In genomic region chr2:241035818-241036396, GRCh38 we compare ENCODE assay signal across 9 cellular contexts. TPM values are rescaled to one million over a fixed set of nuclear protein-coding genes. Genes with fewer than 3 reads are reported as not detected.
DNase-seq lines count a peak whose midpoint lies in the region; ATAC-seq and TF ChIP-seq lines count a peak whose summit lies in the region.
"Had no signal": no experiment of that assay in that cellular context is flagged by ENCODE, and none has a peak within 500 bp of the region (broad histone marks: within the 10 kb centered on the region; RNA-seq: fewer than 3 reads in every experiment).

No MANE protein-coding gene starts in this region.

- H3K4me3 ChIP-seq in suprapubic skin = peak overlapping the region; percentile 47

- peak; percentile 24 for DNase-seq in stimulated activated CD4-positive, alpha-beta T cell treated with anti-CD3 and anti-CD28 coated beads, Interleukin-4, amount 100 ng/mL, for 1 hour
- no peak for DNase-seq in stimulated activated CD4-positive, alpha-beta T cell treated with anti-CD3 and anti-CD28 coated beads, Interleukin-2, amount 100 ng/mL, for 24 hours
- no peak for DNase-seq in activated B cell treated with CpG ODN at 0.5 μM for 24 hours
- DNase-seq in head of caudate nucleus = peak in 30 of 42 donors; percentile 9 to 66 (median 38)
- peak in 1 of 2 donors; percentile 58 for DNase-seq in suprapubic skin (ENCODE audit: low spot score in 2 of 2)
- DNase-seq in dedifferentiated amniotic fluid mesenchymal stem cell (ENCODE audit: extremely low spot score) = no peak
- no peak for DNase-seq in NCI-H226

- TF ChIP-seq POLR2A in suprapubic skin (IDR thresholded peaks at IDR 0.05) = no peak

- CTCF ChIA-PET in activated B cell treated with CpG ODN at 0.5 μM for 24 hours (lab: Charles Lee) = no interaction called here

- no peaks in the 10 kb centered on the region for H3K27me3 Mint-ChIP-seq in activated B cell treated with CpG ODN at 0.5 μM for 24 hours

- peaks cover 7% of the 10 kb centered on the region for H3K36me3 Mint-ChIP-seq in activated B cell treated with CpG ODN at 0.5 μM for 24 hours (ENCODE audit: low read depth)

- H3K4me1 Mint-ChIP-seq in activated B cell treated with CpG ODN at 0.5 μM for 24 hours = peaks cover 52% of the 10 kb centered on the region

- TF ChIP-seq CTCF in activated B cell treated with CpG ODN at 0.5 μM for 24 hours (IDR thresholded peaks at IDR 0.05) (no peak), suprapubic skin (IDR thresholded peaks at IDR 0.05) (no peak)

- H3K27me3 ChIP-seq in suprapubic skin = no peaks in the 10 kb centered on the region

- peak overlapping the region; percentile 76 for H3K27ac Mint-ChIP-seq in activated B cell treated with CpG ODN at 0.5 μM for 24 hours

- H3K9me3 ChIP-seq in suprapubic skin = no peaks in the 10 kb centered on the region

- POLR2A ChIA-PET in activated B cell treated with CpG ODN at 0.5 μM for 24 hours (lab: Charles Lee) = interaction anchor here (0.7 to 1.0 kb wide), 2 partner anchors 66 to 112 kb away, joined by 3 to 5 read pairs; partner anchors contain the start of gene MTERF4

- H3K9me3 Mint-ChIP-seq in activated B cell treated with CpG ODN at 0.5 μM for 24 hours = no peaks in the 10 kb centered on the region

- peaks cover 31% of the 10 kb centered on the region for H3K36me3 ChIP-seq in suprapubic skin

- 20% methylated on average over 28 of the region's 39 CpGs for WGBS in suprapubic skin

- intact Hi-C loops in activated B cell treated with CpG ODN at 0.5 μM for 24 hours (cut with micrococcal nuclease) (loop anchor here (5.0 kb wide), 2 partner anchors 321 to 846 kb away; partner anchors contain the start of gene FARP2), head of caudate nucleus (cut with DNase I) (no loop called here)

- peaks cover 18% of the 10 kb centered on the region for H3K4me1 ChIP-seq in suprapubic skin

- ATAC-seq in activated B cell treated with CpG ODN at 0.5 μM for 24 hours (ENCODE audit: low read depth) (peak; percentile 32), HG03097 (IDR thresholded peaks at IDR 0.05; ENCODE audit: low FRiP score, unreplicated experiment) (no peak)

- no peak for TF ChIP-seq EP300 in suprapubic skin (IDR thresholded peaks at IDR 0.05)

- no peak overlapping the region for H3K27ac ChIP-seq in suprapubic skin
- H3K27ac ChIP-seq: VCaP had no signal

- peak overlapping the region; percentile 84 for H3K4me3 Mint-ChIP-seq in activated B cell treated with CpG ODN at 0.5 μM for 24 hours

RNA-seq across cellular contexts. Expression of gene SNED1, which starts 37.5 kb away (rescaled TPM):
- total RNA-seq in activated B cell treated with CpG ODN at 0.5 μM for 24 hours = 44.7 and 59.8 TPM in 2 replicates
- 10 to 100 TPM in 3 of 4 donors, 1 to 10 TPM in 1; 5.6 to 31.9 (median 13.2) TPM for total RNA-seq in suprapubic skin

Comparison
In these comparisons a context has a peak if more than half of its experiments do, and no peak if none do; other contexts are left out.
1. DNase-seq: peak in stimulated activated CD4-positive, alpha-beta T cell treated with anti-CD3 and anti-CD28 coated beads, Interleukin-4, amount 100 ng/mL, for 1 hour (single experiment) and head of caudate nucleus (30 of 42); none in stimulated activated CD4-positive, alpha-beta T cell treated with anti-CD3 and anti-CD28 coated beads, Interleukin-2, amount 100 ng/mL, for 24 hours (0 of 2), activated B cell treated with CpG ODN at 0.5 μM for 24 hours (single experiment), dedifferentiated amniotic fluid mesenchymal stem cell (single experiment) and NCI-H226 (single experiment).